Comparison of ENCODE assay signal across 23 cellular contexts in the genomic region with DNA sequence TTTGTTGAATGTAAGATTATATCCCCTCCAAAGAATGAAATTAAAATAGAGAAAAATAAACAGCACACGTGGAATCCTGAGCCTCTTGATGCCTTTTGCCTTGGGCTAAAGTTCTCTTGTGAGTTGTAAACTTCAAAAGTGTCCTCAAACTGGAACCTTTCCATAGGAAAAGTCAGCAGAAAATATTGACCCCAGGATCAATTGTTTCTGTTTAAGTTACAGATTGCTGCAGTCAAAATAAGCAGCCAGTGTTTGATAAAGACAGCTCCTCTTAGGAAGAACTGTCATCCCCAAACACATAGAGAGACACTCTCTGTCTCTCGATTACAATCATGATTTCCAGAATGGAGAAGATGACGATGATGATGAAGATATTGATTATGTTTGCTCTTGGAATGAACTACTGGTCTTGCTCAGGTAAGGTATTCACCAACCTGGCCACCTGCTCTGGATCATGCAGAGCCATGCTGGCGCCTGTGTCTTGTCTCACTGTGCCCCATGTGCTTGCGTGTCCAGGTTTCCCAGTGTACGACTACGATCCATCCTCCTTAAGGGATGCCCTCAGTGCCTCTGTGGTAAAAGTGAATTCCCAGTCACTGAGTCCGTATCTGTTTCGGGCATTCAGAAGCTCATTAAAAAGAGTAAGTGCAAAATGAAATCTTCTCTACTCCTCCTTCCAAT. TPM values are rescaled to one million over a fixed set of nuclear protein-coding genes. Genes with fewer than 3 reads are reported as not detected.
DNase-seq lines count a peak whose midpoint lies in the region; ATAC-seq, FAIRE-seq and TF ChIP-seq lines count a peak whose summit lies in the region.
"Had no signal": no experiment of that assay in that cellular context is flagged by ENCODE, and none has a peak within 500 bp of the region (broad histone marks: within the 10 kb centered on the region; RNA-seq: fewer than 3 reads in every experiment).

TSS of gene SPP2 (plus strand) at position 248 of the 681 bp plus-strand sequence. CDS start at position 333, 85 bp downstream.

- no peak for FAIRE-seq in astrocyte (lab: Jason Lieb, UNC)
- FAIRE-seq: G401.6, GM19239 had no signal

- H2AFZ ChIP-seq in mammary epithelial cell (ENCODE audit: low read depth, low read length) (peak within 1 kb of the TSS; percentile 63), astrocyte (ENCODE audit: low read depth, low read length) (no peak within 1 kb of the TSS)

- dilution Hi-C loops in mammary epithelial cell (cut with HindIII; ENCODE audit: low sequenced_read_pairs) = no loop called here

- H3K9me3 Mint-ChIP-seq in astrocyte (ENCODE audit: unreplicated experiment) (no peaks in the 10 kb centered on the region), natural killer cell (no peaks in the 10 kb centered on the region)

- H3K9ac ChIP-seq in mammary epithelial cell (ENCODE audit: insufficient read depth, low read length) (no peak within 1 kb of the TSS), astrocyte (ENCODE audit: low read length) (no peak within 1 kb of the TSS)
- H3K9ac ChIP-seq: BLaER1 treated with 17β-estradiol and CSF1 and Interleukin-3, amounts not matched to agents 10 nM and 100 nM had no signal

- CTCF ChIA-PET in mammary epithelial cell (lab: Charles Lee; ENCODE audit: low non-redundant PET) = no interaction called here

- intact Hi-C loops in mammary epithelial cell (cut with micrococcal nuclease) = no loop called here
- intact Hi-C loops in breast epithelium (cut with DNase I; ENCODE audit: low total_unique reads) = no loop called here
- intact Hi-C loops in natural killer cell (cut with micrococcal nuclease) = no loop called here

- H3K27ac Mint-ChIP-seq in astrocyte (ENCODE audit: unreplicated experiment) = no peak within 1 kb of the TSS
- H3K27ac Mint-ChIP-seq in natural killer cell = no peak within 1 kb of the TSS

- H3K4me3 Mint-ChIP-seq in astrocyte (ENCODE audit: unreplicated experiment) (no peak within 1 kb of the TSS), natural killer cell (no peak within 1 kb of the TSS)
- H3K4me3 Mint-ChIP-seq: CD4-positive, alpha-beta memory T cell had no signal

- TF ChIP-seq CTCF in mammary epithelial cell (conservative IDR thresholded peaks at IDR 0.05 in 1 of 2, IDR thresholded peaks at IDR 0.05 in 1 of 2; ENCODE audit: extremely low read depth in 1 of 2, insufficient read depth in 1 of 2, low read depth in 1 of 2, low read length in 2 of 2) = no peak
- no peak for TF ChIP-seq CTCF in breast epithelium (IDR thresholded peaks at IDR 0.05)
- no peak for TF ChIP-seq CTCF in astrocyte (IDR thresholded peaks at IDR 0.05; ENCODE audit: insufficient read depth, low read depth, low read length)
- TF ChIP-seq CTCF in natural killer cell (IDR thresholded peaks at IDR 0.05) = no peak

- no peak within 1 kb of the TSS for H3K4me3 ChIP-seq in mammary epithelial cell (replicated peaks in 1 of 3; ENCODE audit: insufficient read depth in 1 of 3, low read depth in 2 of 3, low read length in 3 of 3)
- no peak within 1 kb of the TSS for H3K4me3 ChIP-seq in breast epithelium
- no peak within 1 kb of the TSS for H3K4me3 ChIP-seq in astrocyte (ENCODE audit: insufficient read depth, low read depth, low read length)
- H3K4me3 ChIP-seq: BLaER1 treated with 17β-estradiol and CSF1 and Interleukin-3, amounts not matched to agents 10 nM and 100 nM; SJSA1 had no signal

- H3K9me3 ChIP-seq in mammary epithelial cell (replicated peaks; ENCODE audit: insufficient read depth, low read length) (no peaks in the 10 kb centered on the region), breast epithelium (no peaks in the 10 kb centered on the region), astrocyte (ENCODE audit: insufficient read depth, low read depth, low read length) (no peaks in the 10 kb centered on the region)
- H3K9me3 ChIP-seq: Caco-2, SJSA1 had no signal

- H3K27me3 ChIP-seq in mammary epithelial cell (ENCODE audit: insufficient read depth, low read length) = no peaks in the 10 kb centered on the region
- H3K27me3 ChIP-seq in breast epithelium = no peaks in the 10 kb centered on the region
- no peaks in the 10 kb centered on the region for H3K27me3 ChIP-seq in astrocyte (ENCODE audit: insufficient read depth, low read length)
- H3K27me3 ChIP-seq: BLaER1 treated with 17β-estradiol and CSF1 and Interleukin-3, amounts not matched to agents 10 nM and 100 nM had no signal

- no peak within 1 kb of the TSS for H3K27ac ChIP-seq in mammary epithelial cell (ENCODE audit: insufficient read depth, low read depth, low read length)
- no peak within 1 kb of the TSS for H3K27ac ChIP-seq in breast epithelium
- H3K27ac ChIP-seq in astrocyte (ENCODE audit: low read depth, low read length) = no peak within 1 kb of the TSS
- H3K27ac ChIP-seq: BLaER1 treated with 17β-estradiol and CSF1 and Interleukin-3, amounts not matched to agents 10 nM and 100 nM; SJSA1 had no signal

- no peak within 1 kb of the TSS for H3K4me2 ChIP-seq in mammary epithelial cell (ENCODE audit: insufficient read depth, low read depth, low read length)
- peak within 1 kb of the TSS; percentile 32 for H3K4me2 ChIP-seq in astrocyte (ENCODE audit: low read length)

- no TSS peak for BruUV-seq in mammary epithelial cell (replicated peaks; lab: Mats Ljungman, UMichigan)

- 92% methylated on average over 9 of the region's 9 CpGs for WGBS in mammary epithelial cell (ENCODE audit: low coverage, missing lambda C conversion rate)

- H4K20me1 ChIP-seq in mammary epithelial cell (ENCODE audit: insufficient read depth, low read length) (no peaks in the 10 kb centered on the region), astrocyte (ENCODE audit: insufficient read depth, low read length) (no peaks in the 10 kb centered on the region)
- H4K20me1 ChIP-seq: BLaER1 treated with 17β-estradiol and CSF1 and Interleukin-3, amounts not matched to agents 10 nM and 100 nM had no signal

- ATAC-seq in left lobe of liver (peak; percentile 79), natural killer cell (no peak)

- H3K4me1 Mint-ChIP-seq in astrocyte (ENCODE audit: low read depth, unreplicated experiment) = peaks cover 7% of the 10 kb centered on the region
- H3K4me1 Mint-ChIP-seq in natural killer cell = peaks cover 7 to 10% of the 10 kb centered on the region in 2 donors

- H3K36me3 Mint-ChIP-seq in astrocyte (ENCODE audit: low read depth, unreplicated experiment) (peaks cover 2% of the 10 kb centered on the region), natural killer cell (no peaks in the 10 kb centered on the region)
- H3K36me3 Mint-ChIP-seq: CD4-positive, alpha-beta memory T cell had no signal

- in situ Hi-C loops in mammary epithelial cell (cut with MboI; ENCODE audit: low sequenced_read_pairs in 2 of 2) = no loop called here

- H3K27me3 Mint-ChIP-seq in astrocyte (ENCODE audit: low read depth, unreplicated experiment) (no peaks in the 10 kb centered on the region), natural killer cell (ENCODE audit: low read depth in 2 of 2) (peaks cover 10 to 31% of the 10 kb centered on the region in 2 donors)
- H3K27me3 Mint-ChIP-seq: CD4-positive, alpha-beta memory T cell had no signal

- no peak for TF ChIP-seq POLR2A in breast epithelium (IDR thresholded peaks at IDR 0.05)

- no peak for DNase-seq in mammary epithelial cell
- DNase-seq in breast epithelium (ENCODE audit: low spot score in 2 of 2) = no peak
- DNase-seq in astrocyte (ENCODE audit: low read depth) = peak; percentile 47
- peak; percentile 57 for DNase-seq in left lobe of liver (ENCODE audit: low spot score)
- no peak for DNase-seq in natural killer cell
- no peak for DNase-seq in GDM1 (lab: John Stamatoyannopoulos, UW)
- no peak for DNase-seq in NCI-H524 (lab: John Stamatoyannopoulos, UW)
- DNase-seq: 8988T; Caco-2; CD4-positive, alpha-beta memory T cell; MM.1S; NCI-H1048; NCI-H1417 treated with DMSO at 0.1 percent for 48 hours; NCI-H187; NCI-H2107 had no signal

- no peaks in the 10 kb centered on the region for H3K79me2 ChIP-seq in mammary epithelial cell (ENCODE audit: insufficient read depth, low read length)
- H3K79me2 ChIP-seq in astrocyte (ENCODE audit: insufficient read depth, low read length) = no peaks in the 10 kb centered on the region

- H3K4me1 ChIP-seq in mammary epithelial cell (ENCODE audit: insufficient read depth, low read length) = peaks cover 16% of the 10 kb centered on the region
- H3K4me1 ChIP-seq in breast epithelium = no peaks in the 10 kb centered on the region
- peaks cover 7% of the 10 kb centered on the region for H3K4me1 ChIP-seq in astrocyte (ENCODE audit: insufficient read depth, low read length)
- H3K4me1 ChIP-seq: Caco-2, SJSA1 had no signal

- H3K36me3 ChIP-seq in mammary epithelial cell (ENCODE audit: insufficient read depth, low read length) (no peaks in the 10 kb centered on the region), breast epithelium (no peaks in the 10 kb centered on the region), astrocyte (ENCODE audit: insufficient read depth, low read length) (no peaks in the 10 kb centered on the region)
- H3K36me3 ChIP-seq: BLaER1 treated with 17β-estradiol and CSF1 and Interleukin-3, amounts not matched to agents 10 nM and 100 nM; SJSA1 had no signal

RNA-seq across cellular contexts. Expression of gene SPP2, which starts in this region (rescaled TPM):
- total RNA-seq in mammary epithelial cell (not detected), breast epithelium (not detected), astrocyte (not detected in 2 replicates), left lobe of liver (76.4 TPM), natural killer cell (not detected)
- not detected for polyA plus RNA-seq in mammary epithelial cell
- not detected for polyA minus RNA-seq in mammary epithelial cell
- total RNA-seq: Caco-2; CD4-positive, alpha-beta memory T cell; Daoy; H4; LHCN-M2; NCI-H460; SJSA1 had no signal
- polyA plus RNA-seq: CD4-positive, alpha-beta memory T cell had no signal

Comparison
In these comparisons a context has a peak if more than half of its experiments do, and no peak if none do; other contexts are left out.
1. RNA of gene SPP2 (total RNA-seq): 76.4 TPM in left lobe of liver (single experiment); not detected in mammary epithelial cell, not detected in breast epithelium, not detected in astrocyte and not detected in natural killer cell; every median in the first group is over 10 times any median in the second.
2. Peak in DNase-seq and H3K4me2 ChIP-seq in astrocyte; RNA of the gene not detected or under 1 TPM.